ENCODE assay signal across 20 cellular contexts in the genomic region with DNA sequence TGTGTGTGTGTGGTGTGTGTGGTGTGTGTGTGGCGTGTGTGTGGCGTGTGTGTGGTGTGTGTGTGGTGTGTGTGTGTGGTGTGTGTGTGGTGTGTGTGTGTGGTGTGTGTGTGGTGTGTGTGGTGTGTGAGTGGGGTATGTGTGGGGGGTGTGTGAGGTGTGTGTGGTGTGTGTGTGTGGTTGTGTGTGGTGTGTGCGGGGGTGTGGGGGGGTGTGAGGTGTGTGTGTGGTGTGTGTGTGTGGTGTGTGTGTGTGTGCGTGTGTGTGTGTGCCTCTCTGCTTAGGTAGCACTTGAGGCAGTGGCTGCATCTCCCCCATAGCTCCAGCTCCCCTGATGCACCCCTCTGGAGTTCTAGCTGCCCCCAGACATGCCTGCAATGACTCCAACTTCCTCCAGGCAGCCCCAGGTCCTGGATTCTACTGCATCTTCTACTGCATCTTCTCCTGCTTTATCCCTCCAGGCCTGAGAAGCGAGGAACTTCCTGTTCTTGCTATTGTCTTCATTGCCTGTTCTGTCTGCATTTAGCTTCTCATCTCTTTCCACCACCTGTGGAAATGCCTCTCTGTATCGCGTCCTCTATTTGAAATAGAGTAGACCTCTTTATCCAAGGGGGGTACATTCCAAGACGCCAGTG. TPM values are rescaled to one million over a fixed set of nuclear protein-coding genes. Genes with fewer than 3 reads are reported as not detected.
DNase-seq lines count a peak whose midpoint lies in the region; ATAC-seq and TF ChIP-seq lines count a peak whose summit lies in the region.
"Had no signal": no experiment of that assay in that cellular context is flagged by ENCODE, and none has a peak within 500 bp of the region (broad histone marks: within the 10 kb centered on the region; RNA-seq: fewer than 3 reads in every experiment).

No MANE protein-coding gene starts in this region.

- no peak overlapping the region for H3K27ac ChIP-seq in upper lobe of right lung
- H3K27ac ChIP-seq: KMS-11, ovary, tibial artery had no signal

- intact Hi-C loops in upper lobe of right lung (cut with DNase I), result no loop called here

- H3K9me3 Mint-ChIP-seq in endothelial cell (ENCODE audit: unreplicated experiment), result no peaks in the 10 kb centered on the region
- H3K9me3 Mint-ChIP-seq in type B pancreatic cell, result no peaks in the 10 kb centered on the region
- H3K9me3 Mint-ChIP-seq: activated T-cell treated with anti-CD3 and anti-CD28 coated beads, Interleukin-2, amount 50 U/mL, for 24 hours had no signal

- ATAC-seq in upper lobe of right lung, result peak; percentile 27
- ATAC-seq: left lobe of liver had no signal

- no peaks in the 10 kb centered on the region for H3K4me1 ChIP-seq in upper lobe of right lung

- H3K9me3 ChIP-seq in upper lobe of right lung, result no peaks in the 10 kb centered on the region
- H3K9me3 ChIP-seq: ovary, tibial artery had no signal

- no peak for TF ChIP-seq CTCF in endothelial cell (IDR thresholded peaks at IDR 0.05; ENCODE audit: unreplicated experiment)
- no peak for TF ChIP-seq CTCF in upper lobe of right lung (IDR thresholded peaks at IDR 0.05)
- TF ChIP-seq CTCF in type B pancreatic cell (conservative IDR thresholded peaks at IDR 0.05), result no peak

- H3K36me3 Mint-ChIP-seq in endothelial cell (ENCODE audit: low read depth, unreplicated experiment) (no peaks in the 10 kb centered on the region), type B pancreatic cell (no peaks in the 10 kb centered on the region)
- H3K36me3 Mint-ChIP-seq: activated naive CD8-positive, alpha-beta T cell treated with anti-CD3 and anti-CD28 coated beads, Interleukin-2, amount 10 ng/mL, durations not matched to agents 7 days and 5 days had no signal

- no peaks in the 10 kb centered on the region for H3K36me3 ChIP-seq in upper lobe of right lung
- H3K36me3 ChIP-seq: ovary, tibial artery had no signal

- no peak overlapping the region for H3K4me3 ChIP-seq in upper lobe of right lung
- H3K4me3 ChIP-seq: ovary, tibial artery had no signal

- H3K27ac Mint-ChIP-seq in endothelial cell (ENCODE audit: unreplicated experiment) (peak overlapping the region; percentile 32), type B pancreatic cell (no peak overlapping the region)
- H3K27ac Mint-ChIP-seq: activated naive CD8-positive, alpha-beta T cell treated with anti-CD3 and anti-CD28 coated beads, Interleukin-2, amount 10 ng/mL, durations not matched to agents 7 days and 5 days; endodermal cell had no signal

- H3K27me3 ChIP-seq in upper lobe of right lung, result no peaks in the 10 kb centered on the region
- H3K27me3 ChIP-seq: ovary, tibial artery had no signal

- H3K4me1 Mint-ChIP-seq in endothelial cell (ENCODE audit: unreplicated experiment), result peaks cover 18% of the 10 kb centered on the region
- peaks cover 15% of the 10 kb centered on the region for H3K4me1 Mint-ChIP-seq in type B pancreatic cell (ENCODE audit: unreplicated experiment)
- H3K4me1 Mint-ChIP-seq: endodermal cell had no signal

- H3K27me3 Mint-ChIP-seq in endothelial cell (ENCODE audit: unreplicated experiment) (peaks cover 4% of the 10 kb centered on the region), type B pancreatic cell (peaks cover 13% of the 10 kb centered on the region)
- H3K27me3 Mint-ChIP-seq: activated naive CD8-positive, alpha-beta T cell treated with anti-CD3 and anti-CD28 coated beads, Interleukin-2, amount 10 ng/mL, durations not matched to agents 7 days and 5 days; activated T-cell treated with anti-CD3 and anti-CD28 coated beads, Interleukin-2, amount 50 U/mL, for 24 hours had no signal

- H3K4me3 Mint-ChIP-seq in endothelial cell (ENCODE audit: unreplicated experiment) (no peak overlapping the region), type B pancreatic cell (no peak overlapping the region)
- H3K4me3 Mint-ChIP-seq: activated naive CD8-positive, alpha-beta T cell treated with anti-CD3 and anti-CD28 coated beads, Interleukin-2, amount 10 ng/mL, durations not matched to agents 7 days and 5 days; activated T-cell treated with anti-CD3 and anti-CD28 coated beads, Interleukin-2, amount 50 U/mL, for 24 hours; endodermal cell had no signal

- peak; percentile 41 for DNase-seq in activated CD8-positive, alpha-beta memory T cell treated with anti-CD3 and anti-CD28 coated beads, Interleukin-2, amount 50 U/mL, for 48 hours
- DNase-seq in activated CD8-positive, alpha-beta memory T cell treated with anti-CD3 and anti-CD28 coated beads, Interleukin-2, amount 50 U/mL, for 4 hours, result no peak
- DNase-seq in RPMI7951 (ENCODE audit: low read depth), result peak; percentile 51
- DNase-seq in endothelial cell (ENCODE audit: low spot score), result no peak
- DNase-seq in upper lobe of right lung, result no peak
- no peak for DNase-seq in DMS79 treated with DMSO at 0.1 percent for 48 hours (lab: John Stamatoyannopoulos, UW)
- DNase-seq in NCI-H1436 (lab: John Stamatoyannopoulos, UW), result no peak
- no peak for DNase-seq in type B pancreatic cell (ENCODE audit: extremely low spot score, unreplicated experiment)
- DNase-seq: activated CD4-positive, alpha-beta T cell treated with anti-CD3 and anti-CD28 coated beads, Interleukin-2, amount 50 U/mL, for 4 hours; activated naive CD8-positive, alpha-beta T cell treated with anti-CD3 and anti-CD28 coated beads, Interleukin-2, amount 10 ng/mL, durations not matched to agents 7 days and 5 days; activated T-cell treated with anti-CD3 and anti-CD28 coated beads, Interleukin-2, amount 50 U/mL, for 24 hours; caudate nucleus; NCI-H1417 treated with DMSO at 0.1 percent for 48 hours; NCI-H2227 treated with DMSO at 0.1 percent for 48 hours; ovary; tibial artery had no signal

RNA-seq across cellular contexts. Expression of a gene that starts 22.2 kb away (rescaled TPM):
- 121 and 159 TPM in 2 replicates for total RNA-seq in RPMI7951 (2014; rRNA removed; shearing (Covaris generic))
- total RNA-seq in endothelial cell (ENCODE audit: unreplicated experiment) (0.36 TPM), upper lobe of right lung (423 TPM), type B pancreatic cell (ENCODE audit: low replicate concordance) (14.8 and 16.7 TPM in 2 replicates)
- total RNA-seq: activated naive CD8-positive, alpha-beta T cell treated with anti-CD3 and anti-CD28 coated beads, Interleukin-2, amount 10 ng/mL, durations not matched to agents 7 days and 5 days; skeletal muscle tissue had no signal

RNA-seq across cellular contexts. Expression of a gene that starts 50.9 kb away (rescaled TPM):
- 3.6 and 4.1 TPM in 2 replicates for total RNA-seq in RPMI7951 (2014; rRNA removed; shearing (Covaris generic))
- total RNA-seq in endothelial cell (ENCODE audit: unreplicated experiment) (1.6 TPM), upper lobe of right lung (119 TPM), type B pancreatic cell (ENCODE audit: low replicate concordance) (4.7 and 157 TPM in 2 replicates)

Comparison
In these comparisons a context has a peak if more than half of its experiments do, and no peak if none do; other contexts are left out.
1. DNase-seq: peak in activated CD8-positive, alpha-beta memory T cell treated with anti-CD3 and anti-CD28 coated beads, Interleukin-2, amount 50 U/mL, for 48 hours (single experiment) and RPMI7951 (single experiment); none in activated CD8-positive, alpha-beta memory T cell treated with anti-CD3 and anti-CD28 coated beads, Interleukin-2, amount 50 U/mL, for 4 hours (single experiment), endothelial cell (single experiment), upper lobe of right lung (single experiment), DMS79 treated with DMSO at 0.1 percent for 48 hours (single experiment), NCI-H1436 (single experiment) and type B pancreatic cell (single experiment).
2. RNA of a gene that starts 22.2 kb away (total RNA-seq): 423 TPM in upper lobe of right lung (single experiment), 121 to 159 TPM in RPMI7951 and 14.8 to 16.7 TPM in type B pancreatic cell; 0.36 TPM in endothelial cell (single experiment); every median in the first group is over 10 times any median in the second.